ENCODE assay signal across 8 cellular contexts in genomic region chr22:44024288-44024908, GRCh38. TPM values are rescaled to one million over a fixed set of nuclear protein-coding genes. Genes with fewer than 3 reads are reported as not detected.
A peak's percentile ranks its signal among the peaks of the same experiment; 100 is the strongest.
DNase-seq lines count a peak whose midpoint lies in the region; ATAC-seq, FAIRE-seq and TF ChIP-seq lines count a peak whose summit lies in the region.

Gene PARVB, plus strand, starts transcription at chr22:44024302. Its CDS starts 38 bp downstream, at chr22:44024340.

- no peak for TF ChIP-seq CTCF in KMS-11 (conservative IDR thresholded peaks at IDR 0.05; ENCODE audit: low read depth, low read length)
- TF ChIP-seq CTCF in heart right ventricle (IDR thresholded peaks at IDR 0.05) = no peak
- TF ChIP-seq CTCF in prostate gland (IDR thresholded peaks at IDR 0.05) = no peak

- H3K4me1 ChIP-seq in KMS-11 (ENCODE audit: low read depth, poor library complexity, severe bottlenecking) (peaks cover 9% of the 10 kb centered on the region), heart right ventricle (peaks cover 13 to 76% (median 69%) of the 10 kb centered on the region in 9 donors), prostate gland (replicated peaks) (no peaks in the 10 kb centered on the region)

- no peaks in the 10 kb centered on the region for H3K9me3 Mint-ChIP-seq in activated naive CD8-positive, alpha-beta T cell (ENCODE audit: low read depth)

- peak within 1 kb of the TSS; percentile 70 for H3K27ac Mint-ChIP-seq in activated naive CD8-positive, alpha-beta T cell

- H3K36me3 ChIP-seq in KMS-11 (ENCODE audit: insufficient read depth) = no peaks in the 10 kb centered on the region
- H3K36me3 ChIP-seq in heart right ventricle = no peaks in the 10 kb centered on the region
- no peaks in the 10 kb centered on the region for H3K36me3 ChIP-seq in prostate gland

- H3K27me3 ChIP-seq in KMS-11 (ENCODE audit: insufficient read depth, low read depth) = no peaks in the 10 kb centered on the region
- H3K27me3 ChIP-seq in heart right ventricle = no peaks in the 10 kb centered on the region
- H3K27me3 ChIP-seq in prostate gland (replicated peaks; ENCODE audit: insufficient read depth) = no peaks in the 10 kb centered on the region

- peak within 1 kb of the TSS; percentile 90 for H2AFZ ChIP-seq in KMS-11 (ENCODE audit: low read depth)

- H3K4me3 Mint-ChIP-seq in activated naive CD8-positive, alpha-beta T cell = peak within 1 kb of the TSS; percentile 83

- H3K4me2 ChIP-seq in KMS-11 = peak within 1 kb of the TSS; percentile 84

- ATAC-seq in heart right ventricle (peak in 5 of 8 donors; percentile 6 to 39 (median 16)), GM21515 (IDR thresholded peaks at IDR 0.05; ENCODE audit: unreplicated experiment) (no peak), GM19328 (IDR thresholded peaks at IDR 0.05; ENCODE audit: unreplicated experiment) (no peak)

- peak; percentile 29 for DNase-seq in G401 (ENCODE audit: low spot score)
- DNase-seq in heart right ventricle = peak in 1 of 2 donors; percentile 59
- no peak for DNase-seq in prostate gland (ENCODE audit: low spot score)
- DNase-seq in H54 (ENCODE audit: insufficient read length, low spot score) = no peak

- H3K4me3 ChIP-seq in KMS-11 (IDR thresholded peaks at IDR 0.05; ENCODE audit: insufficient read depth, low read depth, low read length) (no peak within 1 kb of the TSS), heart right ventricle (peak within 1 kb of the TSS; percentile 44 to 89 (median 68)), prostate gland (peak within 1 kb of the TSS; percentile 46 to 48)

- no peaks in the 10 kb centered on the region for H4K20me1 ChIP-seq in KMS-11 (ENCODE audit: insufficient read depth)

- no peak for FAIRE-seq in H54 (lab: Jason Lieb, UNC)

- WGBS in heart right ventricle, 2 donors = 2 to 5% methylated on average over 45 to 82 of the region's 82 CpGs
- 19% methylated on average over 12 of the region's 82 CpGs for WGBS in prostate gland

- H3K9me3 ChIP-seq in heart right ventricle = no peaks in the 10 kb centered on the region
- no peaks in the 10 kb centered on the region for H3K9me3 ChIP-seq in prostate gland

- H3K79me2 ChIP-seq in KMS-11 (ENCODE audit: insufficient read depth, low read depth) = peaks cover 11% of the 10 kb centered on the region; the same call in 1 of the 2 replicates

- H3K27me3 Mint-ChIP-seq in activated naive CD8-positive, alpha-beta T cell = peaks cover 11% of the 10 kb centered on the region

- H3K9ac ChIP-seq in KMS-11 = peak within 1 kb of the TSS; percentile 98

- H3K4me1 Mint-ChIP-seq in activated naive CD8-positive, alpha-beta T cell (ENCODE audit: low read depth) = peaks cover 25% of the 10 kb centered on the region

- H3K27ac ChIP-seq in KMS-11 (peak within 1 kb of the TSS; percentile 83), heart right ventricle (peak within 1 kb of the TSS; percentile 93 to 98 (median 95)), prostate gland (peak within 1 kb of the TSS; percentile 66 to 71)

- H3K36me3 Mint-ChIP-seq in activated naive CD8-positive, alpha-beta T cell = peaks cover 3% of the 10 kb centered on the region

- intact Hi-C loops in heart right ventricle (cut with DNase I) (loop anchor here in 2 of 10 donors (5.0 to 10.0 kb wide), 2 partner anchors 58 to 60 kb away; no protein-coding TSS in a partner anchor), prostate gland (cut with DNase I) (loop anchor here (5.0 kb wide), 1 partner anchor 48 kb away; no protein-coding TSS in a partner anchor)

- in situ Hi-C loops in G401 (cut with HindIII; ENCODE audit: low sequenced_read_pairs) = no loop called here

- TF ChIP-seq POLR2A in prostate gland (IDR thresholded peaks at IDR 0.05) (no peak), H54 (IDR thresholded peaks at IDR 0.05; ENCODE audit: low read depth, low read length) (no peak)

RNA-seq across cellular contexts. Expression of gene PARVB, which starts in this region (rescaled TPM):
- 67.4 and 86.6 TPM in 2 replicates for total RNA-seq in G401 (2014; rRNA removed; shearing (Covaris generic))
- total RNA-seq in heart right ventricle = 100 to 1,000 TPM in 4 of 10 donors, 10 to 100 TPM in 6; 53.9 to 201 (median 92.3) TPM
- 10 to 100 TPM; 46.7 to 69.9 TPM for polyA plus RNA-seq in heart right ventricle
- total RNA-seq in prostate gland = 10 to 100 TPM; 11.7 to 28.4 TPM

Comparison
In these comparisons a context has a peak if more than half of its experiments do, and no peak if none do; other contexts are left out.
1. ATAC-seq: peak in heart right ventricle (5 of 8); none in GM21515 (single experiment) and GM19328 (single experiment).
2. Peak in every context shown above with its lines, with median percentiles within 50 percentile points of each other: H3K27ac ChIP-seq.